37 cellular contexts compared by ENCODE assay signal in genomic region chr1:183596500-183596899, GRCh38. TPM values are rescaled to one million over a fixed set of nuclear protein-coding genes. Genes with fewer than 3 reads are reported as not detected.
"Had no signal": no experiment of that assay in that cellular context is flagged by ENCODE, and none has a peak within 500 bp of the region (broad histone marks: within the 10 kb centered on the region; RNA-seq: fewer than 3 reads in every experiment).

No MANE protein-coding gene starts in this region.

- DNase-seq: activated B cell treated with CpG ODN at 0.5 μM for 24 hours; activated CD4-positive, alpha-beta memory T cell treated with anti-CD3 and anti-CD28 coated beads for 36 hours; activated CD4-positive, alpha-beta T cell treated with anti-CD3 and anti-CD28 coated beads for 4 hours; activated CD4-positive, alpha-beta T cell treated with anti-CD3 and anti-CD28 coated beads, Interleukin-2, amount 10 ng/mL, durations not matched to agents 24 days and 14 days; activated CD4-positive, alpha-beta T cell treated with anti-CD3 and anti-CD28 coated beads, Interleukin-2, amount 50 U/mL, for 1 hour; activated CD4-positive, alpha-beta T cell treated with anti-CD3 and anti-CD28 coated beads, Interleukin-2, amount 50 U/mL, for 4 hours; activated CD4-positive, CD25-positive, alpha-beta regulatory T cell treated with anti-CD3 and anti-CD28 coated beads, Interleukin-2, amount 50 U/mL, for 72 hours; activated CD8-positive, alpha-beta memory T cell treated with anti-CD3 and anti-CD28 coated beads, Interleukin-2, amount 50 U/mL, for 4 hours; activated CD8-positive, alpha-beta T cell treated with anti-CD3 and anti-CD28 coated beads for 36 hours; activated effector memory CD4-positive, alpha-beta T cell treated with anti-CD3 and anti-CD28 coated beads, Interleukin-2, amount 50 U/mL, for 16 hours; activated gamma-delta T cell treated with Interleukin-2 at 50 U/mL for 16 hours; activated naive CD4-positive, alpha-beta T cell; activated naive CD4-positive, alpha-beta T cell treated with anti-CD3 and anti-CD28 coated beads for 36 hours; activated naive CD4-positive, alpha-beta T cell treated with anti-CD3 and anti-CD28 coated beads, Interleukin-2, amount 50 U/mL, for 16 hours; activated naive CD8-positive, alpha-beta T cell treated with anti-CD3 and anti-CD28 coated beads for 36 hours; activated T-cell treated with anti-CD3 and anti-CD28 coated beads for 4 hours; activated T-cell treated with anti-CD3 and anti-CD28 coated beads, Interleukin-2, amount 50 U/mL, for 1 hour; activated T-cell treated with anti-CD3 and anti-CD28 coated beads, Interleukin-2, amount 50 U/mL, for 4 hours; activated T-cell treated with anti-CD3 and anti-CD28 coated beads, Interleukin-2, amount 50 U/mL, for 72 hours; adrenal gland; amniotic stem cell; aorta; body of pancreas; brain microvascular endothelial cell; central memory CD4-positive, alpha-beta T cell; T-helper 1 cell; T-helper 2 cell; T-helper 9 cell had no signal

- H3K4me3 ChIP-seq: adrenal gland, body of pancreas, breast epithelium had no signal

- ATAC-seq: activated CD8-positive, alpha-beta T cell treated with anti-CD3 and anti-CD28 coated beads for 36 hours; activated naive CD4-positive, alpha-beta T cell treated with anti-CD3 and anti-CD28 coated beads, Interleukin-2, amount 50 U/mL, for 72 hours; activated T-cell treated with anti-CD3 and anti-CD28 coated beads, Interleukin-2, amount 50 U/mL, for 4 hours; activated T-cell treated with anti-CD3 and anti-CD28 coated beads, Interleukin-2, amount 50 U/mL, for 72 hours; activated T-helper 17 cell treated with anti-CD3 and anti-CD28 coated beads, Interleukin-2, amount 50 U/mL, for 72 hours; body of pancreas had no signal

- H3K27ac ChIP-seq: adrenal gland, body of pancreas, brain microvascular endothelial cell, breast epithelium, VCaP had no signal

- H3K27me3 ChIP-seq: adrenal gland, body of pancreas, brain microvascular endothelial cell, breast epithelium had no signal

RNA-seq across cellular contexts. Expression of gene APOBEC4, which starts 56.6 kb away (rescaled TPM):
- total RNA-seq: activated B cell treated with CpG ODN at 0.5 μM for 24 hours; activated CD4-positive, alpha-beta memory T cell treated with anti-CD3 and anti-CD28 coated beads for 36 hours; activated CD4-positive, alpha-beta T cell treated with anti-CD3 and anti-CD28 coated beads, Interleukin-2, amount 10 ng/mL, durations not matched to agents 24 days and 14 days; activated CD8-positive, alpha-beta memory T cell treated with anti-CD3 and anti-CD28 coated beads for 36 hours; activated CD8-positive, alpha-beta T cell treated with anti-CD3 and anti-CD28 coated beads for 36 hours; activated naive CD4-positive, alpha-beta T cell treated with anti-CD3 and anti-CD28 coated beads for 36 hours; activated naive CD4-positive, alpha-beta T cell treated with anti-CD3 and anti-CD28 coated beads, Interleukin-2, amount 50 U/mL, for 72 hours; activated naive CD8-positive, alpha-beta T cell treated with anti-CD3 and anti-CD28 coated beads for 36 hours; activated T-cell treated with anti-CD3 and anti-CD28 coated beads, Interleukin-2, amount 50 U/mL, for 4 hours; activated T-cell treated with anti-CD3 and anti-CD28 coated beads, Interleukin-2, amount 50 U/mL, for 72 hours; activated T-helper 1 cell treated with anti-CD3 and anti-CD28 coated beads, Interleukin-12 subunit alpha, Interleukin-12 subunit beta, Interleukin-2, Interleukin-4 antibody, amounts not matched to agents 30 ng/mL and 10 ng/mL and 1 ng/mL, durations not matched to agents 14 hours and 24 hours and 36 hours; activated T-helper 17 cell treated with anti-CD3 and anti-CD28 coated beads, Interleukin-2, amount 50 U/mL, for 72 hours; adrenal gland; aorta; astrocyte; body of pancreas; breast epithelium; cardiac septum; cerebellum had no signal
